8 cellular contexts compared by ENCODE assay signal in the genomic region with DNA sequence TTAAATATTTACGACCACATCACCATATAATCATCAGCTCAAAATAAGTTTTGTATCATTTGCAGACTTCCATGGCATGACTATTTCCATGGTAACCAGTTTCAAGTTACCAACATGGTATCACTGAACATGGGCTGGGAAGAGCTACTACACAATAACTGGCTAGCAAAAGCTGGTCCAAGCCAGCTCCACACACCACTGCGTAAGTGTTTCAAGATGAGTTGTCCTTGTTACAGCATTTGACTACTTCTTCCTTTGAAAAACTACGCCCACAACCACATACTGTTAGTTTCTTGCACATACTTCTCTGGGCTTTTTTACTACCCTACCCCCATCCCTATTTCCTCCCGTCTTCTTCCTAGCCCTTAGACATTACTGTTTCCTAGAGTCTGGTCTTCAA. TPM values are rescaled to one million over a fixed set of nuclear protein-coding genes. Genes with fewer than 3 reads are reported as not detected.
A peak's percentile ranks its signal among the peaks of the same experiment; 100 is the strongest.
DNase-seq lines count a peak whose midpoint lies in the region; ATAC-seq lines count a peak whose summit lies in the region.

No MANE protein-coding gene starts in this region.

- no peaks in the 10 kb centered on the region for H3K27me3 ChIP-seq in CD4-positive, alpha-beta memory T cell (ENCODE audit: insufficient read depth, low read length)

- H3K4me1 ChIP-seq in CD4-positive, alpha-beta memory T cell (ENCODE audit: insufficient read depth, low read length), result peaks cover 66% of the 10 kb centered on the region

- no peaks in the 10 kb centered on the region for H3K9me3 Mint-ChIP-seq in CD4-positive, alpha-beta memory T cell
- no peaks in the 10 kb centered on the region for H3K9me3 Mint-ChIP-seq in effector memory CD8-positive, alpha-beta T cell

- H3K27ac ChIP-seq in CD4-positive, alpha-beta memory T cell (ENCODE audit: low read depth, low read length), result no peak overlapping the region

- intact Hi-C loops in CD4-positive, alpha-beta memory T cell (cut with micrococcal nuclease), result no loop called here

- POLR2A ChIA-PET in CD4-positive, alpha-beta memory T cell (lab: Charles Lee; ENCODE audit: partially characterized antibody), result interaction anchor here (1.1 to 2.8 kb wide), 2 partner anchors 9 to 23 kb away, joined by 3 to 18 read pairs; partner anchors contain the start of gene CD164

- no peaks in the 10 kb centered on the region for H3K9me3 ChIP-seq in CD4-positive, alpha-beta memory T cell (ENCODE audit: control insufficient read depth in 1 of 2, low read length in 2 of 2)

- peak overlapping the region; percentile 38 to 77 (median 68) for H3K27ac Mint-ChIP-seq in CD4-positive, alpha-beta memory T cell
- H3K27ac Mint-ChIP-seq in effector memory CD8-positive, alpha-beta T cell, result peak overlapping the region; percentile 56 to 78

- H3K36me3 ChIP-seq in CD4-positive, alpha-beta memory T cell (ENCODE audit: insufficient read depth, low read length), result peaks cover 62% of the 10 kb centered on the region

- ATAC-seq in GM19438 (IDR thresholded peaks at IDR 0.05; ENCODE audit: low read depth, unreplicated experiment) (peak; percentile 94), HG03432 (IDR thresholded peaks at IDR 0.05; ENCODE audit: unreplicated experiment) (peak; percentile 94)
- ATAC-seq in effector memory CD8-positive, alpha-beta T cell (replicated peaks), result peak; percentile 68

- DNase-seq in CD4-positive, alpha-beta memory T cell, result no peak
- DNase-seq in effector memory CD8-positive, alpha-beta T cell, result no peak
- DNase-seq in cerebellar cortex (ENCODE audit: low spot score) (no peak), KG1 (lab: John Stamatoyannopoulos, UW) (no peak), SKM-1 (lab: John Stamatoyannopoulos, UW; ENCODE audit: unreplicated experiment) (no peak), NCI-H1092 treated with DMSO at 0.1 percent for 48 hours (lab: John Stamatoyannopoulos, UW) (no peak)

- H3K4me3 Mint-ChIP-seq in CD4-positive, alpha-beta memory T cell, result peak overlapping the region in 6 of 8 donors; percentile 13 to 62 (median 48)
- peak overlapping the region; percentile 46 to 73 for H3K4me3 Mint-ChIP-seq in effector memory CD8-positive, alpha-beta T cell

- H3K27me3 Mint-ChIP-seq in CD4-positive, alpha-beta memory T cell, result no peaks in the 10 kb centered on the region
- H3K27me3 Mint-ChIP-seq in effector memory CD8-positive, alpha-beta T cell, result no peaks in the 10 kb centered on the region

- no peak overlapping the region for H3K4me3 ChIP-seq in CD4-positive, alpha-beta memory T cell (ENCODE audit: low read length in 2 of 2)

- CTCF ChIA-PET in CD4-positive, alpha-beta memory T cell (lab: Charles Lee; ENCODE audit: partially characterized antibody), result interaction anchor here (0.8 to 4.6 kb wide), 4 partner anchors 9 to 186 kb away, joined by 3 to 17 read pairs (median 4); partner anchors contain the start of gene CD164

- peaks cover 59 to 84% of the 10 kb centered on the region in 2 donors for H3K36me3 Mint-ChIP-seq in CD4-positive, alpha-beta memory T cell
- H3K36me3 Mint-ChIP-seq in effector memory CD8-positive, alpha-beta T cell (ENCODE audit: insufficient read depth), result peaks cover 99% of the 10 kb centered on the region

- H3K4me1 Mint-ChIP-seq in CD4-positive, alpha-beta memory T cell, result peaks cover 52 to 82% (median 65%) of the 10 kb centered on the region in 4 donors
- peaks cover 40 to 68% of the 10 kb centered on the region in 2 donors for H3K4me1 Mint-ChIP-seq in effector memory CD8-positive, alpha-beta T cell (ENCODE audit: low read depth in 2 of 2)

RNA-seq across cellular contexts. Expression of gene CD164, which starts 8.5 kb away (rescaled TPM):
- total RNA-seq in CD4-positive, alpha-beta memory T cell, result 100 to 1,000 TPM; 222 to 231 TPM
- polyA plus RNA-seq in CD4-positive, alpha-beta memory T cell, result 100 to 1,000 TPM; 302 to 445 TPM
